In the genomic region with DNA sequence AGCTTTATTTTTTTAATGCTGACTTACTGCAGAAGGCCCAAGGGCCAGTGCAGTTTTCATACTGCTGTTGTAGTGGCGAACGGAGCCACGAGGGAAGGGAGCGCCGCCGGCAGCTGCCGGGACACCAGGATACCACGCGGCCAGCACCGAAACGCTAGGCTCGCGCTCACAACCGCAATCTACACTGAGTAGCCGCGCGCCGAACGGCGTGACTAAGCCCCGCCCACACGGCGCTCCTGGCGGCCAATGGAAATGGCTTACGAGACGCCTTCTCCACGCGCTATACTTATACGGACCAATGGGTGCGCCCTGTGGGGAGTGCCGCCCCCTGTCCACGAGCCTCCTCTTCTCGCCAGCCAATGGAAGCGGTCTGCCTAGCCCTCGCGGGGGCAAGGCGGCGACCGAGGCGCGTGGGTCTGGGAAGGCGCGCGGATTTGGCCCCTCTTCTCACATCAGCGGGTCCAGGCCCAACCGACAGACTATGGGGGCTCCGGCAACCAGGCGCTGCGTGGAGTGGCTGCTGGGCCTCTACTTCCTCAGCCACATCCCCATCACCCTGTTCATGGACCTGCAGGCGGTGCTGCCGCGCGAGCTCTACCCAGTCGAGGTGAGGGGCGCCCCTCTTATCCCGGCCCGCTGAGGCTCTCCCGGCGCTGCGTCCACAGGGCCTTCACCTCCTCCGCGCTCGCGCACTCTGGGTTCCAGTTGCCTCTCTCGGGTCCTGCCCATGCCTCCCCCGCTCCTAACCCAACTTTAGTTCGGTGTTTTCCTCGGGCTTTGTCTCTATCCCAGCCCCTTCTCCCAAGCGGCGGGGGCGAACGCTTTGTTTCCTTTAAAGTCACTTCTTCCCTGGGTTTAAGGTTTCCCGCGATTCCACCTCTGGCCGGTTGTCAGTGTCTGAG, we compare ENCODE assay signal across 8 cellular contexts. TPM values are rescaled to one million over a fixed set of nuclear protein-coding genes. Genes with fewer than 3 reads are reported as not detected.
DNase-seq lines count a peak whose midpoint lies in the region; ATAC-seq and TF ChIP-seq lines count a peak whose summit lies in the region.

A gene (plus strand): TSS at position 442 of the 902 bp plus-strand sequence. CDS start 40 bp downstream, at position 482.

- DNase-seq in GM12864 (ENCODE audit: low read depth) (peak; percentile 93), NCI-H1092 treated with DMSO at 0.1 percent for 48 hours (lab: John Stamatoyannopoulos, UW) (peak; percentile 98), glomerular endothelial cell (ENCODE audit: extremely low read depth, low read depth, low spot score) (no peak), omental fat pad (ENCODE audit: low spot score) (peak; percentile 90), testis (peak; percentile 99)
- peak; percentile 97 for DNase-seq in activated naive CD4-positive, alpha-beta T cell treated with anti-CD3 and anti-CD28 coated beads, Interleukin-2, amount 50 U/mL, for 16 hours

- H3K4me1 ChIP-seq in testis = peaks cover 29% of the 10 kb centered on the region

- intact Hi-C loops in testis (cut with DNase I; ENCODE audit: low total_unique reads) = no loop called here

- TF ChIP-seq POLR2A in testis (IDR thresholded peaks at IDR 0.05) = peak; percentile 21

- H3K9me3 ChIP-seq in testis = no peaks in the 10 kb centered on the region

- H3K27me3 ChIP-seq in testis = no peaks in the 10 kb centered on the region

- WGBS in testis, 2 donors = 0 to 1% methylated on average over 17 to 66 of the region's 75 CpGs

- TF ChIP-seq CTCF in GM12864 (IDR thresholded peaks at IDR 0.05; ENCODE audit: low read depth, low read length, missing control alignments) (no peak), omental fat pad (IDR thresholded peaks at IDR 0.05) (no peak), testis (IDR thresholded peaks at IDR 0.05) (peak in 1 of 3 experiments; percentile 36)

- H3K27ac ChIP-seq in testis = peak within 1 kb of the TSS; percentile 71 to 92

- peak within 1 kb of the TSS; percentile 74 for H3K4me3 ChIP-seq in GM12864 (ENCODE audit: low read depth, low read length)
- peak within 1 kb of the TSS; percentile 76 for H3K4me3 ChIP-seq in testis

- no peaks in the 10 kb centered on the region for H3K36me3 ChIP-seq in testis (ENCODE audit: low read depth, missing control alignments)

- ATAC-seq in HG02623 (IDR thresholded peaks at IDR 0.05; ENCODE audit: unreplicated experiment) = peak; percentile 95
- peak; percentile 99 for ATAC-seq in SK-N-SH treated with all-trans-retinoic acid at 6 μM for 48 hours
- ATAC-seq in omental fat pad (ENCODE audit: low FRiP score) = peak; percentile 99

TF ChIP-seq in SK-N-SH treated with all-trans-retinoic acid at 6 μM for 48 hours, 23 proteins besides CTCF, POLR2A, EP300 and RAD21:
- TF ChIP-seq, protein P1, sequence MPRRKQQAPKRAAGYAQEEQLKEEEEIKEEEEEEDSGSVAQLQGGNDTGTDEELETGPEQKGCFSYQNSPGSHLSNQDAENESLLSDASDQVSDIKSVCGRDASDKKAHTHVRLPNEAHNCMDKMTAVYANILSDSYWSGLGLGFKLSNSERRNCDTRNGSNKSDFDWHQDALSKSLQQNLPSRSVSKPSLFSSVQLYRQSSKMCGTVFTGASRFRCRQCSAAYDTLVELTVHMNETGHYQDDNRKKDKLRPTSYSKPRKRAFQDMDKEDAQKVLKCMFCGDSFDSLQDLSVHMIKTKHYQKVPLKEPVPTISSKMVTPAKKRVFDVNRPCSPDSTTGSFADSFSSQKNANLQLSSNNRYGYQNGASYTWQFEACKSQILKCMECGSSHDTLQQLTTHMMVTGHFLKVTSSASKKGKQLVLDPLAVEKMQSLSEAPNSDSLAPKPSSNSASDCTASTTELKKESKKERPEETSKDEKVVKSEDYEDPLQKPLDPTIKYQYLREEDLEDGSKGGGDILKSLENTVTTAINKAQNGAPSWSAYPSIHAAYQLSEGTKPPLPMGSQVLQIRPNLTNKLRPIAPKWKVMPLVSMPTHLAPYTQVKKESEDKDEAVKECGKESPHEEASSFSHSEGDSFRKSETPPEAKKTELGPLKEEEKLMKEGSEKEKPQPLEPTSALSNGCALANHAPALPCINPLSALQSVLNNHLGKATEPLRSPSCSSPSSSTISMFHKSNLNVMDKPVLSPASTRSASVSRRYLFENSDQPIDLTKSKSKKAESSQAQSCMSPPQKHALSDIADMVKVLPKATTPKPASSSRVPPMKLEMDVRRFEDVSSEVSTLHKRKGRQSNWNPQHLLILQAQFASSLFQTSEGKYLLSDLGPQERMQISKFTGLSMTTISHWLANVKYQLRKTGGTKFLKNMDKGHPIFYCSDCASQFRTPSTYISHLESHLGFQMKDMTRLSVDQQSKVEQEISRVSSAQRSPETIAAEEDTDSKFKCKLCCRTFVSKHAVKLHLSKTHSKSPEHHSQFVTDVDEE (CRISPR knock-in tag; IDR thresholded peaks at IDR 0.05) = no peak
- no peak for TF ChIP-seq ZC3H10 (CRISPR knock-in tag; IDR thresholded peaks at IDR 0.05)
- TF ChIP-seq, protein P2, sequence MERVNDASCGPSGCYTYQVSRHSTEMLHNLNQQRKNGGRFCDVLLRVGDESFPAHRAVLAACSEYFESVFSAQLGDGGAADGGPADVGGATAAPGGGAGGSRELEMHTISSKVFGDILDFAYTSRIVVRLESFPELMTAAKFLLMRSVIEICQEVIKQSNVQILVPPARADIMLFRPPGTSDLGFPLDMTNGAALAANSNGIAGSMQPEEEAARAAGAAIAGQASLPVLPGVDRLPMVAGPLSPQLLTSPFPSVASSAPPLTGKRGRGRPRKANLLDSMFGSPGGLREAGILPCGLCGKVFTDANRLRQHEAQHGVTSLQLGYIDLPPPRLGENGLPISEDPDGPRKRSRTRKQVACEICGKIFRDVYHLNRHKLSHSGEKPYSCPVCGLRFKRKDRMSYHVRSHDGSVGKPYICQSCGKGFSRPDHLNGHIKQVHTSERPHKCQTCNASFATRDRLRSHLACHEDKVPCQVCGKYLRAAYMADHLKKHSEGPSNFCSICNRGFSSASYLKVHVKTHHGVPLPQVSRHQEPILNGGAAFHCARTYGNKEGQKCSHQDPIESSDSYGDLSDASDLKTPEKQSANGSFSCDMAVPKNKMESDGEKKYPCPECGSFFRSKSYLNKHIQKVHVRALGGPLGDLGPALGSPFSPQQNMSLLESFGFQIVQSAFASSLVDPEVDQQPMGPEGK (CRISPR knock-in tag; IDR thresholded peaks at IDR 0.05; ENCODE audit: borderline replicate concordance) = no peak
- TF ChIP-seq, protein P3, sequence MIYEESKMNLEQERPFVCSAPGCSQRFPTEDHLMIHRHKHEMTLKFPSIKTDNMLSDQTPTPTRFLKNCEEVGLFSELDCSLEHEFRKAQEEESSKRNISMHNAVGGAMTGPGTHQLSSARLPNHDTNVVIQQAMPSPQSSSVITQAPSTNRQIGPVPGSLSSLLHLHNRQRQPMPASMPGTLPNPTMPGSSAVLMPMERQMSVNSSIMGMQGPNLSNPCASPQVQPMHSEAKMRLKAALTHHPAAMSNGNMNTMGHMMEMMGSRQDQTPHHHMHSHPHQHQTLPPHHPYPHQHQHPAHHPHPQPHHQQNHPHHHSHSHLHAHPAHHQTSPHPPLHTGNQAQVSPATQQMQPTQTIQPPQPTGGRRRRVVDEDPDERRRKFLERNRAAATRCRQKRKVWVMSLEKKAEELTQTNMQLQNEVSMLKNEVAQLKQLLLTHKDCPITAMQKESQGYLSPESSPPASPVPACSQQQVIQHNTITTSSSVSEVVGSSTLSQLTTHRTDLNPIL (CRISPR knock-in tag; IDR thresholded peaks at IDR 0.05; ENCODE audit: low read depth) = no peak
- TF ChIP-seq GLIS3 (CRISPR knock-in tag; IDR thresholded peaks at IDR 0.05) = no peak
- TF ChIP-seq PPARA (CRISPR knock-in tag; IDR thresholded peaks at IDR 0.05; ENCODE audit: borderline replicate concordance) = no peak
- TF ChIP-seq TOX (CRISPR knock-in tag; IDR thresholded peaks at IDR 0.05; ENCODE audit: borderline replicate concordance) = no peak
- TF ChIP-seq ZNF565 (CRISPR knock-in tag; conservative IDR thresholded peaks at IDR 0.05; ENCODE audit: low read depth) = no peak
- TF ChIP-seq ISL1 (CRISPR knock-in tag; IDR thresholded peaks at IDR 0.05) = no peak
- TF ChIP-seq, protein P4, sequence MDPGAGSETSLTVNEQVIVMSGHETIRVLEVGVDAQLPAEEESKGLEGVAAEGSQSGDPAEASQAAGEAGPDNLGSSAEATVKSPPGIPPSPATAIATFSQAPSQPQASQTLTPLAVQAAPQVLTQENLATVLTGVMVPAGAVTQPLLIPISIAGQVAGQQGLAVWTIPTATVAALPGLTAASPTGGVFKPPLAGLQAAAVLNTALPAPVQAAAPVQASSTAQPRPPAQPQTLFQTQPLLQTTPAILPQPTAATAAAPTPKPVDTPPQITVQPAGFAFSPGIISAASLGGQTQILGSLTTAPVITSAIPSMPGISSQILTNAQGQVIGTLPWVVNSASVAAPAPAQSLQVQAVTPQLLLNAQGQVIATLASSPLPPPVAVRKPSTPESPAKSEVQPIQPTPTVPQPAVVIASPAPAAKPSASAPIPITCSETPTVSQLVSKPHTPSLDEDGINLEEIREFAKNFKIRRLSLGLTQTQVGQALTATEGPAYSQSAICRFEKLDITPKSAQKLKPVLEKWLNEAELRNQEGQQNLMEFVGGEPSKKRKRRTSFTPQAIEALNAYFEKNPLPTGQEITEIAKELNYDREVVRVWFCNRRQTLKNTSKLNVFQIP (CRISPR knock-in tag; IDR thresholded peaks at IDR 0.05; ENCODE audit: borderline replicate concordance, low read depth) = no peak

RNA-seq across cellular contexts. Expression of the gene that starts here (rescaled TPM):
- total RNA-seq in glomerular endothelial cell = 9.1 and 13.2 TPM in 2 replicates
- total RNA-seq in omental fat pad = 1 to 10 TPM; 3.3 to 10.0 (median 5.1) TPM
- total RNA-seq in testis = 100 to 1,000 TPM; 118 to 139 TPM
- 108 TPM for polyA plus RNA-seq in testis (ENCODE audit: insufficient read depth, low read depth, low replicate concordance)
